In the genomic region with DNA sequence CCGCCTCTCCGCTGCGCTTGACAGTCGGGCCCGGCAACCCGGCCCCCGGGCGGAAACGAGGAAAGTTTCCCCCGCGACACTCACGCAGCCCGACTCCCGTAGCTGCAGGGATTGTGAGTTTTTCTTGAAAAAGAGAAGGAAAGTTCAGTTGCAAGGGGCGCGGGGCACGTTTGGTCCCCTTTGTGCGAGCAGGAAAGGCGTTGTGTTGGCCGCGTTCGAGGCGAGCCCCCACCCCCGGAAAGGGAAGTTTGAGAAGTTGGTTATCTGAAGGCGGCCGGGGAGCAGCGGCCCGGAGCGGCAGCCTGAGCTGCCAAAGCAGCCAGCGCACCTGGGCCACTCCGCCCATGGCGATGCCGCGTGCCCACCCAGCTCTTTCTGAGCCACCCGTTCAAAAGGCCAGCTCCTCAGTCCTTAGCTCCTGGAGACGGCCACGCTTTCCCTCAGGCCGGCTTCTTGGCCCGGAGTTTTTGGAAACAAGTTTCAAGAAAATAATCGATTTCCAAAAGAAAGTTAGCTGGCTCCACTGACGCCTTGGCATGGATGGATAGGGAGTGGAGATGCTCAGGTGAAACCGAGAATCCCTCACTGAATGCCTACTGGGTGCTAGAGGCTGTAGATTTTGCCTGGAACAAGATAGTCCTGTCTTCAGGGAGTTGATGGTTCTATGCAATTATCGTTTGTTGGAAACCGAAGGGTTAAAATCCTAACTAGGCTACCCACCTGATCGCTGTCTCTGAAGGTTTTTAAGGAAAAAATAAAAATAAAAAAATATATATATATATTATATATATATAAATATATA, we compare ENCODE assay signal across 8 cellular contexts. TPM values are rescaled to one million over a fixed set of nuclear protein-coding genes. Genes with fewer than 3 reads are reported as not detected.
A peak's percentile ranks its signal among the peaks of the same experiment; 100 is the strongest.
DNase-seq lines count a peak whose midpoint lies in the region; ATAC-seq and TF ChIP-seq lines count a peak whose summit lies in the region.

No MANE protein-coding gene starts in this region.

- H3K9me2 ChIP-seq in SK-N-SH: no peaks in the 10 kb centered on the region

- H3K27ac Mint-ChIP-seq in activated naive CD8-positive, alpha-beta T cell treated with anti-CD3 and anti-CD28 coated beads for 36 hours: peak overlapping the region; percentile 95

- peak overlapping the region; percentile 76 for H2AFZ ChIP-seq in SK-N-SH (ENCODE audit: low read depth)

- H3K27ac ChIP-seq in SK-N-SH (ENCODE audit: low read depth in 2 of 2, low read length in 1 of 2): peak overlapping the region; percentile 69 to 83
- H3K27ac ChIP-seq in right atrium auricular region: peak overlapping the region; percentile 99
- H3K27ac ChIP-seq in sigmoid colon: peak overlapping the region; percentile 95 to 99 (median 98)

- WGBS in SK-N-SH (ENCODE audit: low lambda C conversion rate): 9% methylated on average over 22 of the region's 45 CpGs
- 1% methylated on average over 45 of the region's 45 CpGs for WGBS in sigmoid colon, 2 donors

- peak overlapping the region; percentile 87 for H3K4me2 ChIP-seq in SK-N-SH

- peak; percentile 25 to 31 for TF ChIP-seq POLR2A in sigmoid colon (IDR thresholded peaks at IDR 0.05)

- peaks cover 0 to 6% of the 10 kb centered on the region in 2 experiments for H3K36me3 ChIP-seq in SK-N-SH (replicated peaks in 1 of 2; ENCODE audit: control insufficient read depth in 1 of 2, insufficient read depth in 2 of 2, low read length in 1 of 2)
- no peaks in the 10 kb centered on the region for H3K36me3 ChIP-seq in right atrium auricular region
- H3K36me3 ChIP-seq in sigmoid colon: no peaks in the 10 kb centered on the region

- peak overlapping the region; percentile 88 to 94 for H3K4me3 ChIP-seq in SK-N-SH (ENCODE audit: low read depth in 2 of 2, low read length in 1 of 2)
- H3K4me3 ChIP-seq in right atrium auricular region: peak overlapping the region; percentile 87 to 96
- H3K4me3 ChIP-seq in sigmoid colon: peak overlapping the region; percentile 80 to 96 (median 92)

- peaks cover 57% of the 10 kb centered on the region for H3K4me1 Mint-ChIP-seq in activated naive CD8-positive, alpha-beta T cell treated with anti-CD3 and anti-CD28 coated beads for 36 hours

- TF ChIP-seq RAD21 in SK-N-SH (IDR thresholded peaks at IDR 0.05; ENCODE audit: low read length): no peak

- H3F3A ChIP-seq in SK-N-SH (replicated peaks; ENCODE audit: insufficient read depth): peaks cover 28% of the 10 kb centered on the region

- peak; percentile 38 for ATAC-seq in HG03139 (IDR thresholded peaks at IDR 0.05; ENCODE audit: unreplicated experiment)

- H3K9me3 Mint-ChIP-seq in activated naive CD8-positive, alpha-beta T cell treated with anti-CD3 and anti-CD28 coated beads for 36 hours: no peaks in the 10 kb centered on the region

- H4K20me1 ChIP-seq in SK-N-SH (ENCODE audit: insufficient read depth): peaks cover 22% of the 10 kb centered on the region

- intact Hi-C loops in sigmoid colon (cut with DNase I): loop anchor here (2.0 to 10.0 kb wide), 4 partner anchors 84 to 562 kb away; no protein-coding TSS in a partner anchor

- peaks cover 47% of the 10 kb centered on the region for H3K36me3 Mint-ChIP-seq in activated naive CD8-positive, alpha-beta T cell treated with anti-CD3 and anti-CD28 coated beads for 36 hours

- H3K27me3 ChIP-seq in SK-N-SH (ENCODE audit: insufficient read depth) (no peaks in the 10 kb centered on the region), right atrium auricular region (no peaks in the 10 kb centered on the region), sigmoid colon (no peaks in the 10 kb centered on the region)

- CTCF ChIA-PET in SK-N-SH (lab: Yijun Ruan, JAX): interaction anchor here (1.2 to 1.4 kb wide), 4 partner anchors 9 to 182 kb away, joined by 3 to 4 read pairs (median 3); no protein-coding TSS in a partner anchor

- POLR2A ChIA-PET in SK-N-SH (lab: Yijun Ruan, JAX): no interaction called here

- peak overlapping the region; percentile 89 for H3K4me3 Mint-ChIP-seq in activated naive CD8-positive, alpha-beta T cell treated with anti-CD3 and anti-CD28 coated beads for 36 hours

- H3K9ac ChIP-seq in SK-N-SH: peak overlapping the region; percentile 92

- DNase-seq in SIG-M5 treated with dmso at 0.1 percent for 504 hours (lab: John Stamatoyannopoulos, UW; ENCODE audit: unreplicated experiment): peak; percentile 51
- DNase-seq in SIG-M5 (lab: John Stamatoyannopoulos, UW): no peak
- no peak for DNase-seq in SK-N-SH
- DNase-seq in activated naive CD8-positive, alpha-beta T cell treated with anti-CD3 and anti-CD28 coated beads for 36 hours: peak; percentile 74
- peak; percentile 75 for DNase-seq in right atrium auricular region (ENCODE audit: low spot score)
- DNase-seq in sigmoid colon: peak; percentile 86
- no peak for DNase-seq in NCI-H1048 (lab: John Stamatoyannopoulos, UW)

- TF ChIP-seq EP300 in SK-N-SH (IDR thresholded peaks at IDR 0.05; ENCODE audit: borderline replicate concordance in 1 of 2, low read depth in 1 of 2, low read length in 1 of 2): no peak; a peak in 1 of 4 replicates
- TF ChIP-seq EP300 in sigmoid colon (IDR thresholded peaks at IDR 0.05): no peak

- H3K79me2 ChIP-seq in SK-N-SH (ENCODE audit: insufficient read depth): peaks cover 56% of the 10 kb centered on the region

- TF ChIP-seq CTCF in SK-N-SH (IDR thresholded peaks at IDR 0.05) (no peak), right atrium auricular region (IDR thresholded peaks at IDR 0.05) (no peak), sigmoid colon (IDR thresholded peaks at IDR 0.05) (no peak)

- H3K27me3 Mint-ChIP-seq in activated naive CD8-positive, alpha-beta T cell treated with anti-CD3 and anti-CD28 coated beads for 36 hours: no peaks in the 10 kb centered on the region

- H3K9me3 ChIP-seq in SK-N-SH (no peaks in the 10 kb centered on the region), right atrium auricular region (no peaks in the 10 kb centered on the region), sigmoid colon (no peaks in the 10 kb centered on the region)

- H3K4me1 ChIP-seq in SK-N-SH (ENCODE audit: control insufficient read depth in 1 of 2, insufficient read depth in 2 of 2, low read depth in 1 of 2, low read length in 1 of 2) (peaks cover 4 to 35% of the 10 kb centered on the region in 2 experiments; a peak in 3 of 4 replicates), right atrium auricular region (peaks cover 0 to 50% of the 10 kb centered on the region in 2 donors), sigmoid colon (peaks cover 0 to 57% (median 28%) of the 10 kb centered on the region in 4 donors)

TF ChIP-seq in SK-N-SH, 30 proteins besides CTCF, POLR2A, EP300 and RAD21:
- TF ChIP-seq, protein P1, sequence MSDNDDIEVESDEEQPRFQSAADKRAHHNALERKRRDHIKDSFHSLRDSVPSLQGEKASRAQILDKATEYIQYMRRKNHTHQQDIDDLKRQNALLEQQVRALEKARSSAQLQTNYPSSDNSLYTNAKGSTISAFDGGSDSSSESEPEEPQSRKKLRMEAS (IDR thresholded peaks at IDR 0.05; ENCODE audit: low read depth): peak; percentile 39; the same call in 1 of the 2 replicates
- peak; percentile 56 for TF ChIP-seq GABPA (IDR thresholded peaks at IDR 0.05; ENCODE audit: low read depth)
- peak; percentile 29; the same call in 1 of the 2 replicates for TF ChIP-seq TAF1 (IDR thresholded peaks at IDR 0.05; ENCODE audit: borderline replicate concordance, low read depth, low read length)
- 0 out of 2 replicates have a peak, but pooled peaks have one; percentile 11 for TF ChIP-seq ELF1 (IDR thresholded peaks at IDR 0.05)
- no peak for TF ChIP-seq RFX5 (IDR thresholded peaks at IDR 0.05; ENCODE audit: low read length)
- TF ChIP-seq, protein P2, sequence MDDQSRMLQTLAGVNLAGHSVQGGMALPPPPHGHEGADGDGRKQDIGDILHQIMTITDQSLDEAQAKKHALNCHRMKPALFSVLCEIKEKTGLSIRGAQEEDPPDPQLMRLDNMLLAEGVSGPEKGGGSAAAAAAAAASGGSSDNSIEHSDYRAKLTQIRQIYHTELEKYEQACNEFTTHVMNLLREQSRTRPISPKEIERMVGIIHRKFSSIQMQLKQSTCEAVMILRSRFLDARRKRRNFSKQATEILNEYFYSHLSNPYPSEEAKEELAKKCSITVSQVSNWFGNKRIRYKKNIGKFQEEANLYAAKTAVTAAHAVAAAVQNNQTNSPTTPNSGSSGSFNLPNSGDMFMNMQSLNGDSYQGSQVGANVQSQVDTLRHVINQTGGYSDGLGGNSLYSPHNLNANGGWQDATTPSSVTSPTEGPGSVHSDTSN (IDR thresholded peaks at IDR 0.05): no peak

RNA-seq across cellular contexts. Expression of a gene that starts 0.8 kb away (rescaled TPM):
- polyA plus RNA-seq in SK-N-SH (2012; rRNA removed) (48.3 and 58.9 TPM in 2 replicates), sigmoid colon (10 to 100 TPM in 2 of 3 donors, 1 to 10 TPM in 1; 9.9 to 56.4 (median 32.4) TPM)
- 54.7 and 67.3 TPM in 2 replicates for polyA plus RNA-seq in SK-N-SH (2012; cell fraction: cytosol; rRNA removed)
- polyA plus RNA-seq in SK-N-SH (2012; cell fraction: nucleus; rRNA removed): 24.2 and 33.6 TPM in 2 replicates
- 10 to 100 TPM; 64.1 to 65.1 TPM for total RNA-seq in activated naive CD8-positive, alpha-beta T cell treated with anti-CD3 and anti-CD28 coated beads for 36 hours
- total RNA-seq in right atrium auricular region (100 to 1,000 TPM; 205 to 210 TPM), sigmoid colon (100 to 1,000 TPM; 215 to 243 (median 234) TPM)

Comparison
In these comparisons a context has a peak if more than half of its experiments do, and no peak if none do; other contexts are left out.
1. DNase-seq: peak in SIG-M5 treated with dmso at 0.1 percent for 504 hours (single experiment), activated naive CD8-positive, alpha-beta T cell treated with anti-CD3 and anti-CD28 coated beads for 36 hours (single experiment), right atrium auricular region (single experiment) and sigmoid colon (single experiment); none in SIG-M5 (single experiment), SK-N-SH (single experiment) and NCI-H1048 (single experiment).
2. Peak in every context shown above with its lines, with median percentiles within 50 percentile points of each other: H3K27ac ChIP-seq and H3K4me3 ChIP-seq.